21 cellular contexts compared by ENCODE assay signal in the genomic region with DNA sequence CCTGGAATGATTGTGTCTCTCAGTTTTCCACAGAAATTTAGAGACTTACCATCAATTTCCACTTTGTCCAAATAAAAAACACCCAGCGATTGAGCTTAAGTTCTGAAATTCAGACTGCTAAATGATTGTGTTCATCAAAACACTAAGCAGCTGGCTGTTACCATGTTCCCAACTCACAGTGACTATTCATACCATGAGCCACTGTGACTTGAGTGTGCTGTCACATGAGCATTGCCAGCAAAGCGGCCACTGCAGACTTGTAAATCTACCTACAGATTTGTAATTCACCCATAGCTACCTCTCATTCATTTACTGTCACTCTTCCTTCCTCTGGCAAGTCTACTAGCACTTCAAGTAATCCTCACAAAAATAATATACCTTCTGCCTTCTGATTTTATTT.
"Had no signal": no experiment of that assay in that cellular context is flagged by ENCODE, and none has a peak within 500 bp of the region (broad histone marks: within the 10 kb centered on the region; RNA-seq: fewer than 3 reads in every experiment).

No MANE protein-coding gene starts in this region.

- DNase-seq: cerebellar nuclear complex; effector memory CD8-positive, alpha-beta T cell; esophagus squamous epithelium; foreskin fibroblast; immature natural killer cell; kidney; left cardiac atrium; left ventricle myocardium superior; mucosa of descending colon; naive thymus-derived CD8-positive, alpha-beta T cell; small intestine; stimulated activated CD4-positive, alpha-beta T cell treated with anti-CD3 and anti-CD28 coated beads, Interleukin-12 subunit alpha, Interleukin-12 subunit beta, amount 100 ng/mL, for 4 hours; stimulated activated naive CD4-positive, alpha-beta T cell treated with Interleukin-2 at 50 U/mL for 16 hours; testis had no signal

- H3K36me3 ChIP-seq: esophagus squamous epithelium, gastroesophageal sphincter, right atrium auricular region, tibial nerve had no signal

- H3K9me3 Mint-ChIP-seq: dendritic cell treated with granulocyte-macrophage colony-stimulating factor and Interleukin-4, amounts not matched to agents 40 ng/mL and 50 ng/mL, for 4 days; effector memory CD8-positive, alpha-beta T cell; neural crest cell had no signal

- H3K4me1 Mint-ChIP-seq: immature natural killer cell, neural crest cell had no signal

- H3K4me1 ChIP-seq: gastroesophageal sphincter, right atrium auricular region, testis, tibial nerve had no signal

- H3K4me3 Mint-ChIP-seq: dendritic cell treated with granulocyte-macrophage colony-stimulating factor and Interleukin-4, amounts not matched to agents 40 ng/mL and 50 ng/mL, for 4 days; effector memory CD8-positive, alpha-beta T cell; immature natural killer cell; naive thymus-derived CD8-positive, alpha-beta T cell; neural crest cell had no signal

- H3K27me3 ChIP-seq: esophagus squamous epithelium, gastroesophageal sphincter, right atrium auricular region, testis, tibial nerve had no signal

- FAIRE-seq: colon, kidney, small intestine had no signal

- H3K4me3 ChIP-seq: esophagus squamous epithelium, gastroesophageal sphincter, lung, mucosa of descending colon, right atrium auricular region, testis, tibial nerve had no signal

- H3K27me3 Mint-ChIP-seq: dendritic cell treated with granulocyte-macrophage colony-stimulating factor and Interleukin-4, amounts not matched to agents 40 ng/mL and 50 ng/mL, for 4 days; naive thymus-derived CD8-positive, alpha-beta T cell had no signal

- H3K9me3 ChIP-seq: esophagus squamous epithelium, gastroesophageal sphincter, mucosa of descending colon, right atrium auricular region, testis had no signal

- ATAC-seq: effector memory CD8-positive, alpha-beta T cell; gastroesophageal sphincter; left cardiac atrium; left ventricle myocardium superior; mucosa of descending colon; naive thymus-derived CD8-positive, alpha-beta T cell had no signal

- H3K27ac Mint-ChIP-seq: dendritic cell treated with granulocyte-macrophage colony-stimulating factor and Interleukin-4, amounts not matched to agents 40 ng/mL and 50 ng/mL, for 4 days; effector memory CD8-positive, alpha-beta T cell had no signal

- H3K27ac ChIP-seq: esophagus squamous epithelium, gastroesophageal sphincter, right atrium auricular region, testis, tibial nerve had no signal
